ENCODE assay signal across 1 cellular context in genomic region chr5:102807878-102808502, GRCh38.
TF ChIP-seq lines count a peak whose summit lies in the region.

No MANE protein-coding gene starts in this region.

TF ChIP-seq in H1, 55 proteins besides CTCF, POLR2A, EP300 and RAD21 (continued from another document):
- no peak for TF ChIP-seq CHD7 (IDR thresholded peaks at IDR 0.05; ENCODE audit: insufficient replicate concordance, low read length)
- no peak for TF ChIP-seq SRF (IDR thresholded peaks at IDR 0.05; ENCODE audit: low read depth, low read length)
- no peak for TF ChIP-seq POU5F1 (IDR thresholded peaks at IDR 0.05; ENCODE audit: low read depth, low read length)
- TF ChIP-seq JUN (IDR thresholded peaks at IDR 0.05; ENCODE audit: low read depth, low read length): no peak
- TF ChIP-seq KDM5A (IDR thresholded peaks at IDR 0.05; ENCODE audit: low read length): no peak
- no peak for TF ChIP-seq TCF12 (IDR thresholded peaks at IDR 0.05; ENCODE audit: low read depth, low read length)
- TF ChIP-seq ATF3 (IDR thresholded peaks at IDR 0.05; ENCODE audit: insufficient read depth, low read depth, low read length): no peak
- TF ChIP-seq SIN3A (conservative IDR thresholded peaks at IDR 0.05 in 1 of 2, IDR thresholded peaks at IDR 0.05 in 1 of 2; ENCODE audit: low read depth in 1 of 2, low read length in 2 of 2): no peak
- TF ChIP-seq TBP (IDR thresholded peaks at IDR 0.05; ENCODE audit: low read depth, low read length): no peak
- no peak for TF ChIP-seq SAP30 (IDR thresholded peaks at IDR 0.05; ENCODE audit: insufficient read depth, insufficient replicate concordance, low read length)
- TF ChIP-seq EGR1 (IDR thresholded peaks at IDR 0.05; ENCODE audit: borderline replicate concordance, low read depth, low read length): no peak
- TF ChIP-seq E2F6 (IDR thresholded peaks at IDR 0.05): no peak
TF ChIP-seq in H1: peak in this region for 0.
